In genomic region chr4:119238068-119238722, GRCh38 we compare ENCODE assay signal across 1 cellular context.
TF ChIP-seq lines count a peak whose summit lies in the region.

No MANE protein-coding gene starts in this region.

TF ChIP-seq in GM23338, 12 proteins besides CTCF, POLR2A, EP300 and RAD21 (continued from another document):
- no peak for TF ChIP-seq REST (IDR thresholded peaks at IDR 0.05; ENCODE audit: unreplicated experiment)
